Comparison of ENCODE assay signal across 8 cellular contexts in genomic region chr12:53757095-53757770, GRCh38. TPM values are rescaled to one million over a fixed set of nuclear protein-coding genes. Genes with fewer than 3 reads are reported as not detected.
DNase-seq lines count a peak whose midpoint lies in the region; ATAC-seq and TF ChIP-seq lines count a peak whose summit lies in the region.

No MANE protein-coding gene starts in this region.

- H3K27ac ChIP-seq in BLaER1 = no peak overlapping the region

- no peak overlapping the region for H3K4me3 ChIP-seq in BLaER1

- peak; percentile 89 for DNase-seq in NCI-H774 (lab: John Stamatoyannopoulos, UW)
- DNase-seq in activated CD8-positive, alpha-beta memory T cell treated with anti-CD3 and anti-CD28 coated beads, Interleukin-2, amount 50 U/mL, for 24 hours (ENCODE audit: extremely low read depth) = peak; percentile 69
- DNase-seq in erythroblast (lab: John Stamatoyannopoulos, UW) = peak; percentile 63 to 78
- peak; percentile 94 for DNase-seq in mucosa of gallbladder (ENCODE audit: low spot score)
- DNase-seq in stimulated activated CD8-positive, alpha-beta memory T cell treated with anti-CD3 and anti-CD28 coated beads, Interleukin-7, amount 100 ng/mL, for 48 hours (ENCODE audit: extremely low read depth in 1 of 2, low read depth in 1 of 2) = peak; percentile 66 to 72

- H3K9ac ChIP-seq in BLaER1 = no peak overlapping the region

- H3K4me2 ChIP-seq in BLaER1 = peak overlapping the region; percentile 69

- H3K9me3 ChIP-seq in BLaER1 = no peaks in the 10 kb centered on the region

- H3K27me3 ChIP-seq in BLaER1 = peaks cover 73% of the 10 kb centered on the region

- no peaks in the 10 kb centered on the region for H4K20me1 ChIP-seq in BLaER1

- no peaks in the 10 kb centered on the region for H3K36me3 ChIP-seq in BLaER1

- H3K4me1 ChIP-seq in BLaER1 = peaks cover 44% of the 10 kb centered on the region

- TF ChIP-seq POLR2A in erythroblast (IDR thresholded peaks at IDR 0.05; ENCODE audit: low read length) = no peak

- ATAC-seq in GM18909 (IDR thresholded peaks at IDR 0.05; ENCODE audit: poor library complexity, unreplicated experiment) = peak; percentile 70
- peak; percentile 61 for ATAC-seq in HG03342 (IDR thresholded peaks at IDR 0.05; ENCODE audit: unreplicated experiment)

RNA-seq across cellular contexts. Expression of gene CISTR, which starts 5.5 kb away (rescaled TPM):
- not detected for total RNA-seq in mucosa of gallbladder

RNA-seq across cellular contexts. Expression of gene CALCOCO1, which starts 30.0 kb away (rescaled TPM):
- 188 TPM for total RNA-seq in mucosa of gallbladder
